ENCODE assay signal across 27 cellular contexts in the genomic region with DNA sequence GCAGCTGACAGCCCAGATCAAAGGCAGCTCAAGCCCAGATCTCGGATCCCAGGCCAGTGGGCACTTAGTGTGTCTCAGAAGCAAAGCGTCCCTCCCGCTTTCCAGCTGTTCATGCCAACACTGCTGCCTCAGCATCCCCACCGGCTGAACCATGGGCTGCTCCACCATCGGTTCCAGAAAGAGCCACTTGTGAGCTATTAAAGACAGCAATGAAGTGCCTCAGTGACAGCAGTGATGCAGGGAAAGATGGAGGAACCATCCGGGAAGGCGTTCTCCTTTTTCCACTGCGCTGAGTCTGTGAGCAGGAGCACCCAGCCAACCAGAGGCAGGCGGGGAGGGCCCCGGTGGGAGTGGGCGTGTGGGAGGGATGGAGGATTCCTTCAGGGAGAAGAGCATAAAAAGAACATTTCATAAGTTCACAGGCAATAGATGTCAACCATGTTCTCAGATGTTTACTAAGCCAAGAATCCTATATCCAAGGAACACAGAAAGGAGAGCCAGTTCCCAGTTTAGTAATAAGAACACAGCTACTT.
"Had no signal": no experiment of that assay in that cellular context is flagged by ENCODE, and none has a peak within 500 bp of the region (broad histone marks: within the 10 kb centered on the region; RNA-seq: fewer than 3 reads in every experiment).

No MANE protein-coding gene starts in this region.

- H3K4me3 ChIP-seq: adrenal gland, body of pancreas, esophagus squamous epithelium, gastroesophageal sphincter had no signal

- H3K36me3 ChIP-seq: adrenal gland, esophagus squamous epithelium, gastroesophageal sphincter had no signal

- H3K9me3 ChIP-seq: adrenal gland, body of pancreas, esophagus squamous epithelium had no signal

- DNase-seq: activated CD4-positive, alpha-beta memory T cell treated with anti-CD3 and anti-CD28 coated beads for 36 hours; activated CD4-positive, alpha-beta T cell treated with anti-CD3 and anti-CD28 coated beads for 36 hours; activated CD4-positive, alpha-beta T cell treated with anti-CD3 and anti-CD28 coated beads, Interleukin-2, amount 10 ng/mL, durations not matched to agents 24 days and 14 days; activated CD4-positive, CD25-positive, alpha-beta regulatory T cell; activated CD4-positive, CD25-positive, alpha-beta regulatory T cell treated with anti-CD3 and anti-CD28 coated beads, Interleukin-2, amount 50 U/mL, for 72 hours; activated CD8-positive, alpha-beta memory T cell treated with anti-CD3 and anti-CD28 coated beads, Interleukin-2, amount 10 ng/mL, durations not matched to agents 7 days and 5 days; activated CD8-positive, alpha-beta memory T cell treated with anti-CD3 and anti-CD28 coated beads, Interleukin-2, amount 50 U/mL, for 4 hours; activated CD8-positive, alpha-beta T cell treated with anti-CD3 and anti-CD28 coated beads, Interleukin-2, amount 10 ng/mL, durations not matched to agents 7 days and 5 days; activated effector memory CD4-positive, alpha-beta T cell treated with anti-CD3 and anti-CD28 coated beads, Interleukin-2, amount 50 U/mL, for 16 hours; activated naive CD4-positive, alpha-beta T cell treated with anti-CD3 and anti-CD28 coated beads for 36 hours; activated naive CD8-positive, alpha-beta T cell treated with anti-CD3 and anti-CD28 coated beads for 36 hours; activated naive CD8-positive, alpha-beta T cell treated with anti-CD3 and anti-CD28 coated beads, Interleukin-2, amount 50 U/mL, for 24 hours; activated T-cell treated with anti-CD3 and anti-CD28 coated beads, Interleukin-2, amount 50 U/mL, for 1 hour; activated T-cell treated with anti-CD3 and anti-CD28 coated beads, Interleukin-2, amount 50 U/mL, for 48 hours; aorta; body of pancreas; caudate nucleus; cortex of kidney; dermis blood vessel endothelial cell; effector CD4-positive, alpha-beta T cell; effector memory CD8-positive, alpha-beta T cell; erythroblast; esophagus squamous epithelium; foreskin melanocyte; T-helper 2 cell had no signal

- H3K27me3 ChIP-seq: adrenal gland, body of pancreas had no signal

- H3K27ac ChIP-seq: adrenal gland, body of pancreas, esophagus squamous epithelium, gastroesophageal sphincter had no signal

- H3K4me1 ChIP-seq: adrenal gland, body of pancreas, esophagus squamous epithelium, gastroesophageal sphincter had no signal

- ATAC-seq: activated CD4-positive, alpha-beta T cell treated with anti-CD3 and anti-CD28 coated beads for 36 hours; activated CD8-positive, alpha-beta memory T cell treated with anti-CD3 and anti-CD28 coated beads, Interleukin-2, amount 10 ng/mL, durations not matched to agents 7 days and 5 days; activated CD8-positive, alpha-beta T cell treated with anti-CD3 and anti-CD28 coated beads, Interleukin-2, amount 10 ng/mL, durations not matched to agents 7 days and 5 days; activated naive CD8-positive, alpha-beta T cell treated with anti-CD3 and anti-CD28 coated beads, Interleukin-2, amount 50 U/mL, for 24 hours; body of pancreas; effector memory CD8-positive, alpha-beta T cell; gastroesophageal sphincter had no signal
